8 cellular contexts compared by ENCODE assay signal in the genomic region with DNA sequence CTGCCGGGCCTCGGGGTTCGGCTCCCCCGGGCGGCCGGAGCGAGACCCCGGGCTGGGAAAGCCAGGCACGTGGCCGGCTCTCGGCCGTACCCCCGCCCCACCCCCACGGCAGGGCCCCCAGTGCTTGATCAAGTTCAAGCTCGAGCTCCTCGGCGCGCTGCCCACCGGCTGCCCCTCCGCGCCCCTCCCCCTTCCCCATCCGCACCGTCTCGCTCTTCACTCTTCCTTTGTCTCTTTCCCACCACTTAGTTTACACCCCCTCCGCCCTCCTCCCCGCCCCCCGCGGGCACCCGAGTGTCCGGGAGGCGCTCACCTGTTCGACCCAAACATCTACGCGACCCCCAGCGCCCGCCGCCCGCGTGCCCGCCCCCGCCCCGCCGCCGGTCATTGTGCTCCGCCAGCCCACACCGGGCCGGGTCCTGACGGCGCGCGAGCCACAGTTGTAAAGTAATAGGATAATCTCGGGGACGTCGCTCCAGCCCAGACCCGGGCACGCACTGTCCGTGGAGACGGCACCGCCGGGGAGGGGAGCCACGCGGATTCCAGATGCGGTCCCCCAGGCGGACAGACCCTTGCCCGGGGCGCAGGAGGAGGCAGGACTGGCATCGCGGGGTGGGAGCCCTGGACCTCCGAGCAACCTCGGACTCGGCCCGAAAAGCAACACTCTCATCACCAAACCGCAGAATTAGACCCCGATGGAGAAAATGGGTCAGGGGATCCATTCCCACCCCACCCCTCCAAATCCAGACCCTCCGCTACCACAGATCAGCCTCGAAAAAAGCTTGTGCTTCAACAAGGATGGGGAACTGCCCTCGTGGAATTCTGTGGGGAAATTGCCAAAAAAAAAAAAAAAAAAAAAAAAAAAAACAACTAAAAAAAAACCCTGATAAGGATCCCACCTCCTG.
A peak's percentile ranks its signal among the peaks of the same experiment; 100 is the strongest.
DNase-seq lines count a peak whose midpoint lies in the region; ATAC-seq and TF ChIP-seq lines count a peak whose summit lies in the region.

No MANE protein-coding gene starts in this region.

- peaks cover 7% of the 10 kb centered on the region for H3K36me3 Mint-ChIP-seq in mesothelial cell of epicardium

- no peak for TF ChIP-seq CTCF in WI38 (IDR thresholded peaks at IDR 0.05; ENCODE audit: low read depth, low read length)
- no peak for TF ChIP-seq CTCF in mesothelial cell of epicardium (IDR thresholded peaks at IDR 0.05; ENCODE audit: unreplicated experiment)
- TF ChIP-seq CTCF in thoracic aorta (IDR thresholded peaks at IDR 0.05): no peak

- peak overlapping the region; percentile 94 for H3K9ac ChIP-seq in BLaER1

- H3K27me3 Mint-ChIP-seq in mesothelial cell of epicardium (ENCODE audit: low read depth): no peaks in the 10 kb centered on the region

- peaks cover 5% of the 10 kb centered on the region for H3K9me3 Mint-ChIP-seq in mesothelial cell of epicardium

- H3K9me3 ChIP-seq in BLaER1 (peaks cover 4% of the 10 kb centered on the region; the same call in 1 of the 2 replicates), thoracic aorta (no peaks in the 10 kb centered on the region)

- H3K27me3 ChIP-seq in BLaER1: no peaks in the 10 kb centered on the region
- no peaks in the 10 kb centered on the region for H3K27me3 ChIP-seq in thoracic aorta (replicated peaks; ENCODE audit: insufficient read depth)

- H3K4me1 Mint-ChIP-seq in mesothelial cell of epicardium: peaks cover 40% of the 10 kb centered on the region

- peaks cover 34% of the 10 kb centered on the region for H4K20me1 ChIP-seq in BLaER1

- no peak for ATAC-seq in thoracic aorta (ENCODE audit: insufficient number of reproducible peaks, low FRiP score, low read depth)
- ATAC-seq in GM21717 (IDR thresholded peaks at IDR 0.05; ENCODE audit: unreplicated experiment): no peak

- peak overlapping the region; percentile 76 for H3K4me3 ChIP-seq in BLaER1
- peak overlapping the region; percentile 80 for H3K4me3 ChIP-seq in Jurkat, Clone E6-1 (ENCODE audit: low read length)
- H3K4me3 ChIP-seq in WI38 (ENCODE audit: low read depth, low read length): peak overlapping the region; percentile 65
- peak overlapping the region; percentile 90 for H3K4me3 ChIP-seq in thoracic aorta

- peaks cover 27% of the 10 kb centered on the region; the same call in 1 of the 2 replicates for H3K36me3 ChIP-seq in BLaER1
- no peaks in the 10 kb centered on the region for H3K36me3 ChIP-seq in thoracic aorta

- peak overlapping the region; percentile 85 for H3K4me3 Mint-ChIP-seq in mesothelial cell of epicardium

- peak overlapping the region; percentile 98 for H3K27ac Mint-ChIP-seq in mesothelial cell of epicardium

- H3K4me1 ChIP-seq in BLaER1 (peaks cover 46% of the 10 kb centered on the region), thoracic aorta (ENCODE audit: control insufficient read depth in 1 of 2, low read depth in 2 of 2) (peaks cover 7% of the 10 kb centered on the region in 2 donors)

- H3K4me2 ChIP-seq in BLaER1: peak overlapping the region; percentile 98

- H3K27ac ChIP-seq in BLaER1: peak overlapping the region; percentile 98
- H3K27ac ChIP-seq in thoracic aorta: peak overlapping the region in 1 of 2 donors; percentile 44

- DNase-seq in Jurkat, Clone E6-1 (ENCODE audit: low read depth, low spot score): no peak
- DNase-seq in ecto neural progenitor cell (ENCODE audit: low spot score) (peak; percentile 76), mesothelial cell of epicardium (ENCODE audit: low spot score in 2 of 2, unreplicated experiment in 2 of 2) (peak; percentile 62 to 71), thoracic aorta (ENCODE audit: low spot score) (no peak), Kasumi-1 (lab: John Stamatoyannopoulos, UW) (no peak)

Comparison
In these comparisons a context has a peak if more than half of its experiments do, and no peak if none do; other contexts are left out.
1. DNase-seq: peak in ecto neural progenitor cell (single experiment) and mesothelial cell of epicardium (2 of 2); none in Jurkat, Clone E6-1 (single experiment), thoracic aorta (single experiment) and Kasumi-1 (0 of 2).
2. Peak in every context shown above with its lines, with median percentiles within 50 percentile points of each other: H3K4me3 ChIP-seq.